In genomic region chr10:126919426-126919825, GRCh38 we compare ENCODE assay signal across 19 cellular contexts. TPM values are rescaled to one million over a fixed set of nuclear protein-coding genes. Genes with fewer than 3 reads are reported as not detected.
"Had no signal": no experiment of that assay in that cellular context is flagged by ENCODE, and none has a peak within 500 bp of the region (broad histone marks: within the 10 kb centered on the region; RNA-seq: fewer than 3 reads in every experiment).

No MANE protein-coding gene starts in this region.

- H3K27ac ChIP-seq: ovary, SJSA1, transverse colon had no signal

- H3K4me3 Mint-ChIP-seq: activated naive CD8-positive, alpha-beta T cell; activated T-cell treated with anti-CD3 and anti-CD28 coated beads, Interleukin-2, amount 50 U/mL, for 4 hours; naive thymus-derived CD8-positive, alpha-beta T cell; stimulated activated naive CD8-positive, alpha-beta T cell treated with anti-CD3 and anti-CD28 coated beads, Interleukin-15, amount 100 ng/mL, for 72 hours; T-helper 2 cell treated with Interferon-gamma antibody and Interleukin-4, amounts not matched to agents 5 μg/mL and 100 μg/mL, for 36 hours had no signal

- H3K9me3 ChIP-seq: breast epithelium, ovary, SJSA1, transverse colon had no signal

- H3K36me3 ChIP-seq: breast epithelium, ovary, transverse colon had no signal

- H3K27me3 Mint-ChIP-seq: activated naive CD8-positive, alpha-beta T cell; stimulated activated naive CD8-positive, alpha-beta T cell treated with anti-CD3 and anti-CD28 coated beads, Interleukin-15, amount 100 ng/mL, for 72 hours had no signal

- ATAC-seq: activated T-cell treated with anti-CD3 and anti-CD28 coated beads, Interleukin-2, amount 50 U/mL, for 4 hours; mucosa of descending colon; naive thymus-derived CD8-positive, alpha-beta T cell; stimulated activated naive CD8-positive, alpha-beta T cell treated with anti-CD3 and anti-CD28 coated beads, Interleukin-15, amount 100 ng/mL, for 72 hours had no signal

- H3K4me1 Mint-ChIP-seq: naive thymus-derived CD8-positive, alpha-beta T cell; stimulated activated naive CD8-positive, alpha-beta T cell treated with anti-CD3 and anti-CD28 coated beads, Interleukin-15, amount 100 ng/mL, for 72 hours had no signal

- DNase-seq: activated CD4-positive, alpha-beta T cell treated with anti-CD3 and anti-CD28 coated beads, Interleukin-2, amount 50 U/mL, for 48 hours; activated CD4-positive, CD25-positive, alpha-beta regulatory T cell treated with anti-CD3 and anti-CD28 coated beads, Interleukin-2, amount 50 U/mL, for 72 hours; activated effector memory CD4-positive, alpha-beta T cell treated with anti-CD3 and anti-CD28 coated beads, Interleukin-2, amount 50 U/mL, for 16 hours; activated T-cell treated with anti-CD3 and anti-CD28 coated beads, Interleukin-2, amount 50 U/mL, for 4 hours; effector CD8-positive, alpha-beta T cell; left cardiac atrium; mammary epithelial cell; mucosa of descending colon; ovary; stimulated activated CD4-positive, alpha-beta T cell treated with anti-CD3 and anti-CD28 coated beads, Interleukin-15, amount 100 ng/mL, for 24 hours; stimulated activated CD4-positive, alpha-beta T cell treated with anti-CD3 and anti-CD28 coated beads, Interleukin-4, amount 100 ng/mL, for 24 hours; stimulated activated naive CD8-positive, alpha-beta T cell treated with anti-CD3 and anti-CD28 coated beads, Interleukin-15, amount 100 ng/mL, for 72 hours; SW 1271; transverse colon had no signal

- H3K27me3 ChIP-seq: breast epithelium, ovary, SJSA1, transverse colon had no signal

- H3K4me3 ChIP-seq: breast epithelium, mucosa of descending colon, ovary, SJSA1, transverse colon had no signal

- H3K4me1 ChIP-seq: breast epithelium, SJSA1 had no signal

- H3K27ac Mint-ChIP-seq: activated naive CD8-positive, alpha-beta T cell; stimulated activated naive CD8-positive, alpha-beta T cell treated with anti-CD3 and anti-CD28 coated beads, Interleukin-15, amount 100 ng/mL, for 72 hours; T-helper 2 cell treated with Interferon-gamma antibody and Interleukin-4, amounts not matched to agents 5 μg/mL and 100 μg/mL, for 36 hours had no signal

RNA-seq across cellular contexts. Expression of gene DOCK1, which starts 14.2 kb away (rescaled TPM):
- total RNA-seq: naive thymus-derived CD8-positive, alpha-beta T cell had no signal
- polyA plus RNA-seq: naive thymus-derived CD8-positive, alpha-beta T cell had no signal
